In genomic region chr1:81607886-81608285, GRCh38 we compare ENCODE assay signal across 21 cellular contexts.
A peak's percentile ranks its signal among the peaks of the same experiment; 100 is the strongest.
DNase-seq lines count a peak whose midpoint lies in the region; ATAC-seq, FAIRE-seq and TF ChIP-seq lines count a peak whose summit lies in the region.
"Had no signal": no experiment of that assay in that cellular context is flagged by ENCODE, and none has a peak within 500 bp of the region (broad histone marks: within the 10 kb centered on the region; RNA-seq: fewer than 3 reads in every experiment).

No MANE protein-coding gene starts in this region.

- in situ Hi-C loops in GM12878 (cut with MboI) = no loop called here

- WGBS in SK-N-SH (ENCODE audit: low lambda C conversion rate) = 56% methylated on average over 3 of the region's 3 CpGs
- 8% methylated on average over 3 of the region's 3 CpGs for WGBS in GM12878 (ENCODE audit: insufficient coverage, insufficient replicate concordance, low lambda C conversion rate, missing lambda C conversion rate)

- peaks cover 0 to 3% of the 10 kb centered on the region in 2 experiments; a peak in 1 of 4 replicates for H3K4me1 ChIP-seq in SK-N-SH (ENCODE audit: control insufficient read depth in 1 of 2, insufficient read depth in 2 of 2, low read depth in 1 of 2, low read length in 1 of 2)
- no peaks in the 10 kb centered on the region for H3K4me1 ChIP-seq in GM12878 (ENCODE audit: control insufficient read depth, insufficient read depth, low read length)
- H3K4me1 ChIP-seq: BLaER1, Caco-2 had no signal

- DNase-seq in SK-N-SH (peak; percentile 4), GM12878 (ENCODE audit: low read depth, low spot score) (no peak), retina (peak; percentile 42), SK-N-DZ (ENCODE audit: low spot score) (no peak)
- DNase-seq: Caco-2; CD4-positive, CD25-positive, alpha-beta regulatory T cell; CD8-positive, alpha-beta T cell; DMS79; EL; GDM1; H9 had no signal

- no peak for FAIRE-seq in GM12878 (lab: Jason Lieb, UNC)
- FAIRE-seq: A204.1, GM12891, GM18507 had no signal

- CTCF ChIA-PET in SK-N-SH (lab: Yijun Ruan, JAX) = interaction anchor here (1.3 kb wide), 1 partner anchor 10 kb away, joined by 3 read pairs; no protein-coding TSS in a partner anchor
- CTCF ChIA-PET in GM12878 (lab: Yijun Ruan, JAX) = interaction anchor here (8.2 kb wide), 1 partner anchor 57 kb away, joined by 60 read pairs; no protein-coding TSS in a partner anchor

- TF ChIP-seq EP300 in SK-N-SH (IDR thresholded peaks at IDR 0.05; ENCODE audit: borderline replicate concordance in 1 of 2, low read depth in 1 of 2, low read length in 1 of 2) = no peak
- TF ChIP-seq EP300 in GM12878 (IDR thresholded peaks at IDR 0.05; ENCODE audit: borderline replicate concordance in 1 of 2, control insufficient read depth in 1 of 2, low read depth in 2 of 2, low read length in 2 of 2) = no peak

- H4K20me1 ChIP-seq in SK-N-SH (ENCODE audit: insufficient read depth) (no peaks in the 10 kb centered on the region), GM12878 (ENCODE audit: control insufficient read depth, insufficient read depth) (no peaks in the 10 kb centered on the region)
- H4K20me1 ChIP-seq: BLaER1 had no signal

- TF ChIP-seq CTCF in SK-N-SH (IDR thresholded peaks at IDR 0.05) (no peak), GM12878 (IDR thresholded peaks at IDR 0.05 in 2 of 3, conservative IDR thresholded peaks at IDR 0.05 in 1 of 3; ENCODE audit: control insufficient read depth in 2 of 3, extremely low read depth in 1 of 3, insufficient read depth in 1 of 3, low read depth in 3 of 3, low read length in 3 of 3) (no peak)

- H3K27ac ChIP-seq in SK-N-SH (ENCODE audit: low read depth in 2 of 2, low read length in 1 of 2) = no peak overlapping the region
- no peak overlapping the region for H3K27ac ChIP-seq in GM12878 (ENCODE audit: control insufficient read depth, insufficient read depth)
- H3K27ac ChIP-seq: 22Rv1, BLaER1, C4-2B had no signal

- SMC1A ChIA-PET in GM12878 (lab: Charles Lee; ENCODE audit: uncharacterized antibody, unreplicated experiment) = interaction anchor here (0.8 to 11.6 kb wide), 8 partner anchors 10 to 153 kb away, joined by 3 to 161 read pairs (median 9); no protein-coding TSS in a partner anchor

- no peak for TF ChIP-seq RAD21 in SK-N-SH (IDR thresholded peaks at IDR 0.05; ENCODE audit: low read length)
- no peak for TF ChIP-seq RAD21 in GM12878 (IDR thresholded peaks at IDR 0.05; ENCODE audit: insufficient read depth, low read depth, low read length)

- POLR2A ChIA-PET in SK-N-SH (lab: Yijun Ruan, JAX) = no interaction called here
- POLR2A ChIA-PET in GM12878 (lab: Charles Lee) = interaction anchor here (0.6 kb wide), 1 partner anchor 1216 kb away, joined by 6 read pairs; no protein-coding TSS in a partner anchor

- no peak overlapping the region for H3K4me2 ChIP-seq in SK-N-SH
- no peak overlapping the region for H3K4me2 ChIP-seq in GM12878 (ENCODE audit: control insufficient read depth, insufficient read depth)
- H3K4me2 ChIP-seq: BLaER1, GM23338 had no signal

- intact Hi-C loops in GM12878 (cut with micrococcal nuclease; ENCODE audit: unreplicated experiment) = no loop called here

- RAD21 ChIA-PET in GM12878 (lab: Charles Lee; ENCODE audit: unreplicated experiment) = interaction anchor here (1.0 to 2.8 kb wide), 7 partner anchors 10 to 153 kb away, joined by 3 to 11 read pairs (median 5); no protein-coding TSS in a partner anchor

- H3K9me2 ChIP-seq in SK-N-SH = no peaks in the 10 kb centered on the region

- H3K9me3 ChIP-seq in SK-N-SH = no peaks in the 10 kb centered on the region
- no peaks in the 10 kb centered on the region for H3K9me3 ChIP-seq in GM12878 (replicated peaks; ENCODE audit: control insufficient read depth, insufficient read depth, low read length)
- H3K9me3 ChIP-seq: BLaER1, Caco-2 had no signal

- H3K36me3 ChIP-seq in SK-N-SH (replicated peaks in 1 of 2; ENCODE audit: control insufficient read depth in 1 of 2, insufficient read depth in 2 of 2, low read length in 1 of 2) = no peaks in the 10 kb centered on the region
- no peaks in the 10 kb centered on the region for H3K36me3 ChIP-seq in GM12878 (ENCODE audit: control insufficient read depth in 2 of 2, insufficient read depth in 2 of 2, low read length in 1 of 2)
- H3K36me3 ChIP-seq: BLaER1 had no signal

- ATAC-seq in SK-N-SH treated with all-trans-retinoic acid at 6 μM for 48 hours = no peak
- peak; percentile 64 for ATAC-seq in GM12878
- ATAC-seq in HG03196 (IDR thresholded peaks at IDR 0.05; ENCODE audit: unreplicated experiment) = no peak
- ATAC-seq: CD8-positive, alpha-beta T cell; GM23338; HCT116 had no signal

- H3K27me3 ChIP-seq in SK-N-SH (ENCODE audit: insufficient read depth) (no peaks in the 10 kb centered on the region), GM12878 (replicated peaks in 1 of 2; ENCODE audit: control insufficient read depth in 2 of 2, insufficient read depth in 2 of 2, low read length in 1 of 2) (no peaks in the 10 kb centered on the region)
- H3K27me3 ChIP-seq: BLaER1 had no signal

- no peak for TF ChIP-seq POLR2A in GM12878 (IDR thresholded peaks at IDR 0.05; ENCODE audit: low read depth, low read length)

- H3K79me2 ChIP-seq in SK-N-SH (ENCODE audit: insufficient read depth) (no peaks in the 10 kb centered on the region), GM12878 (ENCODE audit: control insufficient read depth, insufficient read depth, low read length) (no peaks in the 10 kb centered on the region)

- no peak overlapping the region for H3K4me3 ChIP-seq in SK-N-SH (ENCODE audit: low read depth in 2 of 2, low read length in 1 of 2)
- no peak overlapping the region for H3K4me3 ChIP-seq in GM12878
- H3K4me3 ChIP-seq: BLaER1, GM23338 had no signal

- H3K9ac ChIP-seq in SK-N-SH = no peak overlapping the region
- no peak overlapping the region for H3K9ac ChIP-seq in GM12878 (ENCODE audit: control insufficient read depth, insufficient read depth, low read length)
- H3K9ac ChIP-seq: BLaER1 had no signal

- no TSS peak for BruUV-seq in GM12878 (replicated peaks; lab: Mats Ljungman, UMichigan)

- H2AFZ ChIP-seq in SK-N-SH (ENCODE audit: low read depth) (no peak overlapping the region), GM12878 (ENCODE audit: control insufficient read depth, low read depth, low read length) (no peak overlapping the region)
- H2AFZ ChIP-seq: GM23338 had no signal

- H3F3A ChIP-seq in SK-N-SH (replicated peaks; ENCODE audit: insufficient read depth) = no peaks in the 10 kb centered on the region

TF ChIP-seq in SK-N-SH, 30 proteins besides CTCF, POLR2A, EP300 and RAD21 (continues in another document):
- TF ChIP-seq MAX (IDR thresholded peaks at IDR 0.05; ENCODE audit: low read depth) (no peak), SIN3A (IDR thresholded peaks at IDR 0.05; ENCODE audit: borderline replicate concordance, low read depth, low read length) (no peak), GATA2 (CRISPR knock-in tag; IDR thresholded peaks at IDR 0.05) (peak; percentile 26; the same call in 1 of the 2 replicates), ELF1 (IDR thresholded peaks at IDR 0.05) (no peak)

TF ChIP-seq in SK-N-SH treated with all-trans-retinoic acid at 6 μM for 48 hours, 23 proteins besides CTCF, POLR2A, EP300 and RAD21:
- TF ChIP-seq TCF4 (CRISPR knock-in tag; IDR thresholded peaks at IDR 0.05; ENCODE audit: borderline replicate concordance) (no peak), CSDC2 (CRISPR knock-in tag; IDR thresholded peaks at IDR 0.05) (no peak), ZC3H10 (CRISPR knock-in tag; IDR thresholded peaks at IDR 0.05) (no peak), ZNF565 (CRISPR knock-in tag; conservative IDR thresholded peaks at IDR 0.05; ENCODE audit: low read depth) (no peak)

TF ChIP-seq in GM12878, 131 proteins besides CTCF, POLR2A, EP300 and RAD21:
- 0 out of 4 replicates have a peak, but pooled peaks of 1 of the 2 experiments have one; percentile 37 for TF ChIP-seq BHLHE40 (IDR thresholded peaks at IDR 0.05; ENCODE audit: borderline replicate concordance in 1 of 2, low read depth in 2 of 2, low read length in 1 of 2)
- no peak for TF ChIP-seq CEBPB (IDR thresholded peaks at IDR 0.05; ENCODE audit: borderline replicate concordance in 1 of 2, low read depth in 2 of 2, low read length in 2 of 2)
- TF ChIP-seq GATAD2B (conservative IDR thresholded peaks at IDR 0.05; ENCODE audit: low read depth) = 0 out of 2 replicates have a peak, but pooled peaks have one; percentile 27
- TF ChIP-seq, protein P1, sequence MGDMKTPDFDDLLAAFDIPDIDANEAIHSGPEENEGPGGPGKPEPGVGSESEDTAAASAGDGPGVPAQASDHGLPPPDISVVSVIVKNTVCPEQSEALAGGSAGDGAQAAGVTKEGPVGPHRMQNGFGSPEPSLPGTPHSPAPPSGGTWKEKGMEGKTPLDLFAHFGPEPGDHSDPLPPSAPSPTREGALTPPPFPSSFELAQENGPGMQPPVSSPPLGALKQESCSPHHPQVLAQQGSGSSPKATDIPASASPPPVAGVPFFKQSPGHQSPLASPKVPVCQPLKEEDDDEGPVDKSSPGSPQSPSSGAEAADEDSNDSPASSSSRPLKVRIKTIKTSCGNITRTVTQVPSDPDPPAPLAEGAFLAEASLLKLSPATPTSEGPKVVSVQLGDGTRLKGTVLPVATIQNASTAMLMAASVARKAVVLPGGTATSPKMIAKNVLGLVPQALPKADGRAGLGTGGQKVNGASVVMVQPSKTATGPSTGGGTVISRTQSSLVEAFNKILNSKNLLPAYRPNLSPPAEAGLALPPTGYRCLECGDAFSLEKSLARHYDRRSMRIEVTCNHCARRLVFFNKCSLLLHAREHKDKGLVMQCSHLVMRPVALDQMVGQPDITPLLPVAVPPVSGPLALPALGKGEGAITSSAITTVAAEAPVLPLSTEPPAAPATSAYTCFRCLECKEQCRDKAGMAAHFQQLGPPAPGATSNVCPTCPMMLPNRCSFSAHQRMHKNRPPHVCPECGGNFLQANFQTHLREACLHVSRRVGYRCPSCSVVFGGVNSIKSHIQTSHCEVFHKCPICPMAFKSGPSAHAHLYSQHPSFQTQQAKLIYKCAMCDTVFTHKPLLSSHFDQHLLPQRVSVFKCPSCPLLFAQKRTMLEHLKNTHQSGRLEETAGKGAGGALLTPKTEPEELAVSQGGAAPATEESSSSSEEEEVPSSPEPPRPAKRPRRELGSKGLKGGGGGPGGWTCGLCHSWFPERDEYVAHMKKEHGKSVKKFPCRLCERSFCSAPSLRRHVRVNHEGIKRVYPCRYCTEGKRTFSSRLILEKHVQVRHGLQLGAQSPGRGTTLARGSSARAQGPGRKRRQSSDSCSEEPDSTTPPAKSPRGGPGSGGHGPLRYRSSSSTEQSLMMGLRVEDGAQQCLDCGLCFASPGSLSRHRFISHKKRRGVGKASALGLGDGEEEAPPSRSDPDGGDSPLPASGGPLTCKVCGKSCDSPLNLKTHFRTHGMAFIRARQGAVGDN (IDR thresholded peaks at IDR 0.05) = peak; percentile 22; the same call in 1 of the 2 replicates
- TF ChIP-seq ZNF207 (IDR thresholded peaks at IDR 0.05; ENCODE audit: borderline replicate concordance) = no peak
TF ChIP-seq in GM12878: peak in this region for 3.

Comparison
In these comparisons a context has a peak if more than half of its experiments do, and no peak if none do; other contexts are left out.
1. DNase-seq: peak in SK-N-SH (single experiment) and retina (single experiment); none in GM12878 (single experiment) and SK-N-DZ (single experiment).